Comparison of ENCODE assay signal across 8 cellular contexts in the genomic region with DNA sequence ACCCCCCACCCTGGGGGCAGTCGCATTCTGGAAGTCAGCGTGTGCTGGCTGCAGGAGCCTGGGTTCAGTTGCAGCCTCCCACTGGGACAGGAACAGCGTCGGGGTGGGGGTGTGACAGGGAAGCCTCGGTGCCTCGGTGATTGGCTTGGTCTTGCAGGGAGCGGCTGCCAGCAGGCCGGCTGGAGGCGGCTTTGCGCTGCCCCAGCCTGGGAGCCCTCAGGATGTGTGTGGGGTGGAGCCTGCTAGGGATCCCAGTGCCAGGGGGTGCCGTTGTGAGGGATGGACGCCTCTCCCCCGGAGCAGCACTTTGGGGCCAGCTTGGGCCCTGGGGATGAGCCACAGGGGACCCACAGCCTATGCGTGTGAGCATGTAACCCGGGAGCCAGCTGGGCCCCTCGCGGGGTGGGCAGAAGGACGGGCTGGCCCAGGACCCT.
DNase-seq lines count a peak whose midpoint lies in the region; TF ChIP-seq lines count a peak whose summit lies in the region.

No MANE protein-coding gene starts in this region.

- peak overlapping the region; percentile 33 for H2AFZ ChIP-seq in mesenchymal stem cell (ENCODE audit: low read depth, low read length)

- no peaks in the 10 kb centered on the region for H3K36me3 ChIP-seq in endodermal cell (ENCODE audit: control insufficient read depth, insufficient read depth, low read length)
- peaks cover 0 to 15% of the 10 kb centered on the region in 2 experiments for H3K36me3 ChIP-seq in mesenchymal stem cell (ENCODE audit: control insufficient read depth in 1 of 2, insufficient read depth in 2 of 2, low read depth in 1 of 2, low read length in 2 of 2)
- no peaks in the 10 kb centered on the region for H3K36me3 ChIP-seq in tibial artery

- peak overlapping the region; percentile 7 for H3K27ac Mint-ChIP-seq in endodermal cell

- intact Hi-C loops in tibial artery (cut with DNase I; ENCODE audit: low total_unique reads) = loop anchor here (1.0 kb wide), 1 partner anchor 111 kb away; no protein-coding TSS in a partner anchor

- TF ChIP-seq CTCF in endodermal cell (conservative IDR thresholded peaks at IDR 0.05) = no peak
- no peak for TF ChIP-seq CTCF in tibial artery (IDR thresholded peaks at IDR 0.05)

- H3K4ac ChIP-seq in mesenchymal stem cell (ENCODE audit: low read depth in 1 of 2, low read length in 2 of 2) = peak overlapping the region; percentile 16 to 72

- WGBS in endodermal cell (ENCODE audit: insufficient coverage in 1 of 2, insufficient read length in 1 of 2), 2 experiments = 13 to 14% methylated on average over 10 to 18 of the region's 18 CpGs
- WGBS in mesenchymal stem cell = 1% methylated on average over 18 of the region's 18 CpGs

- H3K9ac ChIP-seq in endodermal cell (ENCODE audit: extremely low read depth, low read length, poor library complexity, severe bottlenecking) = peak overlapping the region; percentile 4
- H3K9ac ChIP-seq in mesenchymal stem cell (ENCODE audit: low read length) = peak overlapping the region; percentile 84

- H3K4me1 ChIP-seq in endodermal cell (ENCODE audit: control insufficient read depth, insufficient read depth, low read length) (peaks cover 5% of the 10 kb centered on the region), mesenchymal stem cell (ENCODE audit: control insufficient read depth, insufficient read depth, low read depth, low read length) (peaks cover 42% of the 10 kb centered on the region), tibial artery (peaks cover 0 to 69% (median 63%) of the 10 kb centered on the region in 4 donors)

- H3K27me3 Mint-ChIP-seq in endodermal cell (ENCODE audit: insufficient read depth) = no peaks in the 10 kb centered on the region

- peak; percentile 41 for DNase-seq in DMS79 treated with DMSO at 0.1 percent for 48 hours (lab: John Stamatoyannopoulos, UW)
- DNase-seq in NCI-H460 (ENCODE audit: extremely low read depth, low read depth) = peak; percentile 53
- peak; percentile 88 for DNase-seq in endodermal cell
- peak; percentile 82 for DNase-seq in mesenchymal stem cell
- DNase-seq in tibial artery = peak; percentile 75 to 94
- DNase-seq in NCI-H345 treated with DMSO at 0.1 percent for 48 hours (lab: John Stamatoyannopoulos, UW; ENCODE audit: unreplicated experiment) = no peak
- no peak for DNase-seq in GF-D8 (lab: John Stamatoyannopoulos, UW)
- DNase-seq in activated CD8-positive, alpha-beta memory T cell treated with anti-CD3 and anti-CD28 coated beads, Interleukin-2, amount 50 U/mL, for 4 hours = no peak

- H2BK120ac ChIP-seq in mesenchymal stem cell (ENCODE audit: low read depth, low read length) = peak overlapping the region; percentile 69

- H3K9me3 ChIP-seq in endodermal cell (ENCODE audit: control insufficient read depth, low read length) (no peaks in the 10 kb centered on the region), mesenchymal stem cell (ENCODE audit: control insufficient read depth, low read length) (no peaks in the 10 kb centered on the region), tibial artery (no peaks in the 10 kb centered on the region)

- H3K79me1 ChIP-seq in mesenchymal stem cell (replicated peaks; ENCODE audit: low read length, poor library complexity, severe bottlenecking) = peaks cover 28% of the 10 kb centered on the region

- H2AK5ac ChIP-seq in mesenchymal stem cell (ENCODE audit: low read length, severe bottlenecking) = no peak overlapping the region

- H3K14ac ChIP-seq in mesenchymal stem cell (ENCODE audit: low read length in 2 of 2) = peak overlapping the region in 1 of 2 experiments; percentile 80

- H3K4me3 ChIP-seq in endodermal cell (ENCODE audit: low read length) = peak overlapping the region; percentile 63
- peak overlapping the region; percentile 63 to 83 for H3K4me3 ChIP-seq in mesenchymal stem cell (ENCODE audit: insufficient read depth in 1 of 2, low read depth in 1 of 2, low read length in 2 of 2)
- peak overlapping the region; percentile 61 to 69 for H3K4me3 ChIP-seq in tibial artery

- peak overlapping the region; percentile 96 for H4K91ac ChIP-seq in mesenchymal stem cell (ENCODE audit: low read length)

- H3K4me3 Mint-ChIP-seq in endodermal cell = peak overlapping the region; percentile 35

- peaks cover 7% of the 10 kb centered on the region for H3K4me1 Mint-ChIP-seq in endodermal cell

- peak overlapping the region; percentile 79 for H3K27ac ChIP-seq in endodermal cell (ENCODE audit: low read depth, low read length)
- peak overlapping the region; percentile 87 for H3K27ac ChIP-seq in mesenchymal stem cell (ENCODE audit: low read length, poor library complexity, severe bottlenecking)
- peak overlapping the region; percentile 88 to 92 for H3K27ac ChIP-seq in tibial artery

- H3K23ac ChIP-seq in mesenchymal stem cell (ENCODE audit: low read length in 2 of 2) = no peak overlapping the region

- peak overlapping the region; percentile 95 for H4K8ac ChIP-seq in mesenchymal stem cell (ENCODE audit: low read length)

- no peak overlapping the region for H2BK5ac ChIP-seq in mesenchymal stem cell (ENCODE audit: low read depth, low read length, poor library complexity, severe bottlenecking)

- H2BK12ac ChIP-seq in mesenchymal stem cell (ENCODE audit: low read length in 2 of 2) = peak overlapping the region; percentile 69 to 85

- H3K27me3 ChIP-seq in endodermal cell (ENCODE audit: control insufficient read depth, insufficient read depth, low read length, poor library complexity, severe bottlenecking) = no peaks in the 10 kb centered on the region
- H3K27me3 ChIP-seq in mesenchymal stem cell (ENCODE audit: control insufficient read depth in 1 of 2, insufficient read depth in 1 of 2, low read length in 2 of 2) = peaks cover 0 to 8% of the 10 kb centered on the region in 2 experiments
- H3K27me3 ChIP-seq in tibial artery = no peaks in the 10 kb centered on the region

- peak overlapping the region; percentile 73 for H2BK15ac ChIP-seq in mesenchymal stem cell (ENCODE audit: low read depth, poor library complexity, severe bottlenecking)

- H3K9me3 Mint-ChIP-seq in endodermal cell = no peaks in the 10 kb centered on the region

- peak overlapping the region; percentile 62 for H3K4me2 ChIP-seq in mesenchymal stem cell (ENCODE audit: low read length, poor library complexity, severe bottlenecking)

- peak overlapping the region; percentile 88 to 96 for H3K18ac ChIP-seq in mesenchymal stem cell (ENCODE audit: low read depth in 1 of 2, low read length in 2 of 2)

- H3K36me3 Mint-ChIP-seq in endodermal cell (ENCODE audit: low read depth) = no peaks in the 10 kb centered on the region

Comparison
In these comparisons a context has a peak if more than half of its experiments do, and no peak if none do; other contexts are left out.
1. DNase-seq: peak in DMS79 treated with DMSO at 0.1 percent for 48 hours (single experiment), NCI-H460 (single experiment), endodermal cell (single experiment), mesenchymal stem cell (single experiment) and tibial artery (2 of 2); none in NCI-H345 treated with DMSO at 0.1 percent for 48 hours (single experiment), GF-D8 (single experiment) and activated CD8-positive, alpha-beta memory T cell treated with anti-CD3 and anti-CD28 coated beads, Interleukin-2, amount 50 U/mL, for 4 hours (single experiment).
2. Peak in every context shown above with its lines, with median percentiles within 50 percentile points of each other: H3K27ac ChIP-seq and H3K4me3 ChIP-seq.